In genomic region chrX:154547245-154548027, GRCh38 we compare ENCODE assay signal across 8 cellular contexts. TPM values are rescaled to one million over a fixed set of nuclear protein-coding genes. Genes with fewer than 3 reads are reported as not detected.
DNase-seq lines count a peak whose midpoint lies in the region; ATAC-seq and TF ChIP-seq lines count a peak whose summit lies in the region.

Gene IKBKG (plus strand): TSS chrX:154547620. CDS start chrX:154552003, 4,383 bp downstream.

- no peaks in the 10 kb centered on the region for H3K27me3 Mint-ChIP-seq in chondrocyte (ENCODE audit: low read depth)

- H3K4me1 Mint-ChIP-seq in chondrocyte (ENCODE audit: low read depth): peaks cover 39% of the 10 kb centered on the region

- peaks cover 5% of the 10 kb centered on the region for H3K9me3 Mint-ChIP-seq in chondrocyte (ENCODE audit: low read depth)

- H3K27ac Mint-ChIP-seq in chondrocyte (ENCODE audit: unreplicated experiment): peak within 1 kb of the TSS; percentile 98

- TF ChIP-seq POLR2A in GM19193 (IDR thresholded peaks at IDR 0.05; ENCODE audit: extremely low read depth, insufficient read depth, insufficient read length): peak; percentile 76

- peaks cover 4% of the 10 kb centered on the region for H3K36me3 Mint-ChIP-seq in chondrocyte (ENCODE audit: low read depth)

- TF ChIP-seq CTCF in chondrocyte (IDR thresholded peaks at IDR 0.05): no peak

- DNase-seq in AG20443 (ENCODE audit: low spot score) (peak; percentile 91), NCI-H510A (lab: John Stamatoyannopoulos, UW) (peak; percentile 84), chondrocyte (ENCODE audit: low spot score) (no peak), kidney tubule cell (ENCODE audit: low spot score) (peak; percentile 90)
- peak; percentile 75 to 77 for DNase-seq in activated CD4-positive, alpha-beta T cell treated with anti-CD3 and anti-CD28 coated beads for 24 hours (ENCODE audit: low read depth in 2 of 2)
- DNase-seq in stimulated activated CD4-positive, alpha-beta T cell treated with anti-CD3 and anti-CD28 coated beads, Interleukin-1b, Interleukin-23, amount 100 ng/mL, for 1 hour (ENCODE audit: low read depth in 2 of 2): peak; percentile 70 to 73

- peak; percentile 85 for ATAC-seq in HG03432 (IDR thresholded peaks at IDR 0.05; ENCODE audit: unreplicated experiment)

- H3K4me3 Mint-ChIP-seq in chondrocyte (ENCODE audit: unreplicated experiment): peak within 1 kb of the TSS; percentile 83

RNA-seq across cellular contexts. Expression of gene IKBKG, which starts in this region (rescaled TPM):
- total RNA-seq in chondrocyte: 21.6 to 28.3 TPM (median 22.4 TPM) in 3 replicates
